In genomic region chr9:98998441-98999151, GRCh38 we compare ENCODE assay signal across 1 cellular context.
TF ChIP-seq lines count a peak whose summit lies in the region.

No MANE protein-coding gene starts in this region.

TF ChIP-seq in K562, 482 proteins besides CTCF, POLR2A, EP300 and RAD21 (continued from another document):
- TF ChIP-seq L3MBTL2 (IDR thresholded peaks at IDR 0.05): 0 out of 2 replicates have a peak, but pooled peaks have one; percentile 32
- TF ChIP-seq SREBF1 (IDR thresholded peaks at IDR 0.05; ENCODE audit: borderline replicate concordance, low read depth, low read length): no peak
- no peak for TF ChIP-seq STAT5B (CRISPR knock-in tag; IDR thresholded peaks at IDR 0.05)
- TF ChIP-seq ZNF507 (tag; conservative IDR thresholded peaks at IDR 0.05): no peak
- TF ChIP-seq BRD9 (IDR thresholded peaks at IDR 0.05; ENCODE audit: low read depth, partially characterized antibody): peak; percentile 33
- peak; percentile 38; the same call in 1 of the 2 replicates for TF ChIP-seq ZBTB9 (CRISPR knock-in tag; IDR thresholded peaks at IDR 0.05)
- peak; percentile 77 for TF ChIP-seq ARID2 (IDR thresholded peaks at IDR 0.05)
- TF ChIP-seq SMAD4 (CRISPR knock-in tag; conservative IDR thresholded peaks at IDR 0.05): peak; percentile 62; the same call in 1 of the 2 replicates
- peak; percentile 74; the same call in 1 of the 2 replicates for TF ChIP-seq CTBP1 (IDR thresholded peaks at IDR 0.05; ENCODE audit: borderline replicate concordance)
- TF ChIP-seq MCM3 (IDR thresholded peaks at IDR 0.05): no peak
- TF ChIP-seq, protein P1, sequence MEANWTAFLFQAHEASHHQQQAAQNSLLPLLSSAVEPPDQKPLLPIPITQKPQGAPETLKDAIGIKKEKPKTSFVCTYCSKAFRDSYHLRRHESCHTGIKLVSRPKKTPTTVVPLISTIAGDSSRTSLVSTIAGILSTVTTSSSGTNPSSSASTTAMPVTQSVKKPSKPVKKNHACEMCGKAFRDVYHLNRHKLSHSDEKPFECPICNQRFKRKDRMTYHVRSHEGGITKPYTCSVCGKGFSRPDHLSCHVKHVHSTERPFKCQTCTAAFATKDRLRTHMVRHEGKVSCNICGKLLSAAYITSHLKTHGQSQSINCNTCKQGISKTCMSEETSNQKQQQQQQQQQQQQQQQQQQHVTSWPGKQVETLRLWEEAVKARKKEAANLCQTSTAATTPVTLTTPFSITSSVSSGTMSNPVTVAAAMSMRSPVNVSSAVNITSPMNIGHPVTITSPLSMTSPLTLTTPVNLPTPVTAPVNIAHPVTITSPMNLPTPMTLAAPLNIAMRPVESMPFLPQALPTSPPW (CRISPR knock-in tag; IDR thresholded peaks at IDR 0.05): peak; percentile 65
- peak; percentile 79; the same call in 1 of the 2 replicates for TF ChIP-seq STAG1 (CRISPR knock-in tag; IDR thresholded peaks at IDR 0.05; ENCODE audit: borderline replicate concordance)
- peak; percentile 49; the same call in 1 of the 2 replicates for TF ChIP-seq ZBTB17 (CRISPR knock-in tag; IDR thresholded peaks at IDR 0.05)
- no peak for TF ChIP-seq ZNF512 (tag; IDR thresholded peaks at IDR 0.05)
- no peak for TF ChIP-seq SIN3B (IDR thresholded peaks at IDR 0.05; ENCODE audit: low read depth)
- TF ChIP-seq, protein P2, sequence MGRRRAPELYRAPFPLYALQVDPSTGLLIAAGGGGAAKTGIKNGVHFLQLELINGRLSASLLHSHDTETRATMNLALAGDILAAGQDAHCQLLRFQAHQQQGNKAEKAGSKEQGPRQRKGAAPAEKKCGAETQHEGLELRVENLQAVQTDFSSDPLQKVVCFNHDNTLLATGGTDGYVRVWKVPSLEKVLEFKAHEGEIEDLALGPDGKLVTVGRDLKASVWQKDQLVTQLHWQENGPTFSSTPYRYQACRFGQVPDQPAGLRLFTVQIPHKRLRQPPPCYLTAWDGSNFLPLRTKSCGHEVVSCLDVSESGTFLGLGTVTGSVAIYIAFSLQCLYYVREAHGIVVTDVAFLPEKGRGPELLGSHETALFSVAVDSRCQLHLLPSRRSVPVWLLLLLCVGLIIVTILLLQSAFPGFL (CRISPR knock-in tag; IDR thresholded peaks at IDR 0.05): no peak
- TF ChIP-seq ZNF551 (CRISPR knock-in tag; IDR thresholded peaks at IDR 0.05): no peak
- 0 out of 2 replicates have a peak, but pooled peaks have one; percentile 23 for TF ChIP-seq MYNN (IDR thresholded peaks at IDR 0.05)
- no peak for TF ChIP-seq MYNN (CRISPR knock-in tag; IDR thresholded peaks at IDR 0.05)
- 0 out of 4 replicates have a peak, but pooled peaks of 1 of the 2 experiments have one; percentile 15 for TF ChIP-seq SRF (CRISPR knock-in tag; IDR thresholded peaks at IDR 0.05)
- peak; percentile 62; the same call in 1 of the 2 replicates for TF ChIP-seq CREB3 (tag; conservative IDR thresholded peaks at IDR 0.05; ENCODE audit: low read depth)
- no peak for TF ChIP-seq BACH1 (tag; IDR thresholded peaks at IDR 0.05)
- TF ChIP-seq POLR2B (IDR thresholded peaks at IDR 0.05; ENCODE audit: low read depth, partially characterized antibody): no peak
- no peak for TF ChIP-seq ZNF280B (CRISPR knock-in tag; IDR thresholded peaks at IDR 0.05)
- TF ChIP-seq ATF4 (CRISPR knock-in tag; IDR thresholded peaks at IDR 0.05): 0 out of 2 replicates have a peak, but pooled peaks have one; percentile 28
- peak; percentile 48; the same call in 1 of the 2 replicates for TF ChIP-seq RB1 (IDR thresholded peaks at IDR 0.05; ENCODE audit: low read depth)
- TF ChIP-seq ZNF311 (CRISPR knock-in tag; IDR thresholded peaks at IDR 0.05): 0 out of 2 replicates have a peak, but pooled peaks have one; percentile 35
- no peak for TF ChIP-seq FOXA3 (CRISPR knock-in tag; conservative IDR thresholded peaks at IDR 0.05 in 1 of 2, IDR thresholded peaks at IDR 0.05 in 1 of 2)
- 0 out of 2 replicates have a peak, but pooled peaks have one; percentile 50 for TF ChIP-seq ZNF76 (CRISPR knock-in tag; IDR thresholded peaks at IDR 0.05; ENCODE audit: borderline replicate concordance)
- no peak for TF ChIP-seq MCM5 (IDR thresholded peaks at IDR 0.05; ENCODE audit: low read depth)
- TF ChIP-seq HDAC1 (IDR thresholded peaks at IDR 0.05): no peak
- TF ChIP-seq ZBTB7A (IDR thresholded peaks at IDR 0.05; ENCODE audit: borderline replicate concordance, control insufficient read depth, low read depth, low read length): no peak
- no peak for TF ChIP-seq PHB2 (IDR thresholded peaks at IDR 0.05; ENCODE audit: low read depth)
- TF ChIP-seq, protein P3, sequence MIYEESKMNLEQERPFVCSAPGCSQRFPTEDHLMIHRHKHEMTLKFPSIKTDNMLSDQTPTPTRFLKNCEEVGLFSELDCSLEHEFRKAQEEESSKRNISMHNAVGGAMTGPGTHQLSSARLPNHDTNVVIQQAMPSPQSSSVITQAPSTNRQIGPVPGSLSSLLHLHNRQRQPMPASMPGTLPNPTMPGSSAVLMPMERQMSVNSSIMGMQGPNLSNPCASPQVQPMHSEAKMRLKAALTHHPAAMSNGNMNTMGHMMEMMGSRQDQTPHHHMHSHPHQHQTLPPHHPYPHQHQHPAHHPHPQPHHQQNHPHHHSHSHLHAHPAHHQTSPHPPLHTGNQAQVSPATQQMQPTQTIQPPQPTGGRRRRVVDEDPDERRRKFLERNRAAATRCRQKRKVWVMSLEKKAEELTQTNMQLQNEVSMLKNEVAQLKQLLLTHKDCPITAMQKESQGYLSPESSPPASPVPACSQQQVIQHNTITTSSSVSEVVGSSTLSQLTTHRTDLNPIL (CRISPR knock-in tag; IDR thresholded peaks at IDR 0.05): no peak
- TF ChIP-seq MYC (IDR thresholded peaks at IDR 0.05; ENCODE audit: low read depth, low read length): 0 out of 2 replicates have a peak, but pooled peaks have one; percentile 30
- no peak for TF ChIP-seq MYC (CRISPR knock-in tag; IDR thresholded peaks at IDR 0.05; ENCODE audit: borderline replicate concordance, low read depth)
- TF ChIP-seq CC2D1A (IDR thresholded peaks at IDR 0.05): 0 out of 2 replicates have a peak, but pooled peaks have one; percentile 41
- TF ChIP-seq ZNF583 (CRISPR knock-in tag; IDR thresholded peaks at IDR 0.05): 0 out of 2 replicates have a peak, but pooled peaks have one; percentile 38
- peak; percentile 90 for TF ChIP-seq SMC3 (conservative IDR thresholded peaks at IDR 0.05; ENCODE audit: insufficient read depth, low read depth, low read length)
- TF ChIP-seq ZNF175 (CRISPR knock-in tag; IDR thresholded peaks at IDR 0.05; ENCODE audit: low read depth): peak; percentile 64; the same call in 1 of the 2 replicates
- TF ChIP-seq GMEB1 (CRISPR knock-in tag; IDR thresholded peaks at IDR 0.05): 0 out of 2 replicates have a peak, but pooled peaks have one; percentile 19
- TF ChIP-seq NR4A1 (CRISPR knock-in tag; IDR thresholded peaks at IDR 0.05): no peak
- TF ChIP-seq NR4A1 (tag; IDR thresholded peaks at IDR 0.05): 0 out of 2 replicates have a peak, but pooled peaks have one; percentile 69
- TF ChIP-seq, protein P4, sequence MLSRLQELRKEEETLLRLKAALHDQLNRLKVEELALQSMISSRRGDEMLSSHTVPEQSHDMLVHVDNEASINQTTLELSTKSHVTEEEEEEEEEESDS (CRISPR knock-in tag; IDR thresholded peaks at IDR 0.05): no peak
- TF ChIP-seq ID3 (CRISPR knock-in tag; IDR thresholded peaks at IDR 0.05): no peak
- peak; percentile 84 for TF ChIP-seq ID3 (tag; IDR thresholded peaks at IDR 0.05)
- TF ChIP-seq NR2C1 (IDR thresholded peaks at IDR 0.05): peak; percentile 44; the same call in 1 of the 2 replicates
- peak; percentile 83 for TF ChIP-seq NR2C1 (tag; IDR thresholded peaks at IDR 0.05)
